ENCODE assay signal across 3 cellular contexts in the genomic region with DNA sequence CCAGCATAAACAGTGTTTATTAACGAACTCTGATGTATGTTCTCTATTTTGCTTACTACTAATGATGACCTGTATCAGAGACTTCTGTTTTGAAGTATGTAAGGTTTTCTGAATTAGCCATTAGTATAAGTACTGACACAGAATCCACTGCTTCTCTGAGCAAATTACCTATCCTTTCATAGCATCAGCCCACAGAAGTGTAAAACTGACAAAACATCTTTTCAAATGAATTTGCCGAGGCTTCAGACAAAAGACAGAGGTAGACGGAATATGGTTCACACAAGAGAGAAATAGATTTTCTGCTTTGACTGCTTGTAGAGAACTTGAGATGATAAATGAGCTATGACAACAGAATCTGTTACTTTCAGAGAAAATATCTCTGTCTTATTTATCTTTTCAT.
"Had no signal": no experiment of that assay in that cellular context is flagged by ENCODE, and none has a peak within 500 bp of the region (broad histone marks: within the 10 kb centered on the region; RNA-seq: fewer than 3 reads in every experiment).

No MANE protein-coding gene starts in this region.

- DNase-seq: GDM1, GF-D8 had no signal

- H3K4me3 ChIP-seq: GM12878 had no signal
